ENCODE assay signal across 20 cellular contexts in genomic region chr19:32469796-32470195, GRCh38.
DNase-seq lines count a peak whose midpoint lies in the region; ATAC-seq, FAIRE-seq and TF ChIP-seq lines count a peak whose summit lies in the region.
"Had no signal": no experiment of that assay in that cellular context is flagged by ENCODE, and none has a peak within 500 bp of the region (broad histone marks: within the 10 kb centered on the region; RNA-seq: fewer than 3 reads in every experiment).

No MANE protein-coding gene starts in this region.

- H3K36me3 ChIP-seq in PC-3 (ENCODE audit: low read depth, low read length) (no peaks in the 10 kb centered on the region), neural progenitor cell (no peaks in the 10 kb centered on the region), small intestine (ENCODE audit: control insufficient read depth in 2 of 2, insufficient read depth in 2 of 2, low read length in 2 of 2) (peaks cover 0 to 2% of the 10 kb centered on the region in 2 donors)
- H3K36me3 ChIP-seq: HAP-1 had no signal

- no peaks in the 10 kb centered on the region for H3K27me3 Mint-ChIP-seq in neural progenitor cell (ENCODE audit: insufficient read depth, low read depth)
- H3K27me3 Mint-ChIP-seq: CD4-positive, CD25-positive, alpha-beta regulatory T cell; IgD-negative memory B cell had no signal

- no TSS peak for BruUV-seq in PC-3 (replicated peaks; lab: Mats Ljungman, UMichigan)

- no peaks in the 10 kb centered on the region for H3K4me1 ChIP-seq in PC-3 (ENCODE audit: insufficient read depth, low read length)
- peaks cover 13% of the 10 kb centered on the region for H3K4me1 ChIP-seq in neural progenitor cell
- no peaks in the 10 kb centered on the region for H3K4me1 ChIP-seq in small intestine (ENCODE audit: control insufficient read depth in 2 of 2, insufficient read depth in 1 of 2, low read depth in 1 of 2, low read length in 1 of 2)
- H3K4me1 ChIP-seq: HAP-1 had no signal

- H3F3A ChIP-seq in PC-3 (ENCODE audit: low read length, unreplicated experiment) (no peaks in the 10 kb centered on the region), neural progenitor cell (ENCODE audit: low read depth) (peaks cover 10% of the 10 kb centered on the region)

- H4K20me1 ChIP-seq in PC-3 (ENCODE audit: low read length) (no peaks in the 10 kb centered on the region), neural progenitor cell (ENCODE audit: low read depth) (no peaks in the 10 kb centered on the region)

- H3K9me2 ChIP-seq in PC-3 (replicated peaks; ENCODE audit: low read length): no peaks in the 10 kb centered on the region
- H3K9me2 ChIP-seq: SK-N-SH had no signal

- no peak overlapping the region for H3K4me3 ChIP-seq in PC-3 (ENCODE audit: low read length)
- H3K4me3 ChIP-seq in neural progenitor cell: no peak overlapping the region
- no peak overlapping the region for H3K4me3 ChIP-seq in small intestine (ENCODE audit: low read depth in 1 of 2, low read length in 2 of 2)
- H3K4me3 ChIP-seq: GM23338, HAP-1 had no signal

- H3K9me3 ChIP-seq in PC-3 (ENCODE audit: low read length) (no peaks in the 10 kb centered on the region), neural progenitor cell (ENCODE audit: low read depth) (no peaks in the 10 kb centered on the region), small intestine (ENCODE audit: control insufficient read depth, low read depth) (no peaks in the 10 kb centered on the region)
- H3K9me3 ChIP-seq: HAP-1, SK-N-SH had no signal

- H3K27me3 ChIP-seq in PC-3 (ENCODE audit: low read length): no peaks in the 10 kb centered on the region
- no peaks in the 10 kb centered on the region for H3K27me3 ChIP-seq in neural progenitor cell
- no peaks in the 10 kb centered on the region for H3K27me3 ChIP-seq in small intestine (ENCODE audit: control insufficient read depth in 2 of 2, insufficient read depth in 2 of 2, low read length in 2 of 2)

- CTCF ChIA-PET in PC-3 (lab: Charles Lee): no interaction called here

- H3K27ac Mint-ChIP-seq in neural progenitor cell: peak overlapping the region; percentile 50
- H3K27ac Mint-ChIP-seq: CD4-positive, CD25-positive, alpha-beta regulatory T cell; IgD-negative memory B cell had no signal

- H3K4me3 Mint-ChIP-seq in neural progenitor cell: no peak overlapping the region
- H3K4me3 Mint-ChIP-seq: CD4-positive, CD25-positive, alpha-beta regulatory T cell; GM23338; IgD-negative memory B cell had no signal

- H2AFZ ChIP-seq in PC-3 (ENCODE audit: low read length) (no peak overlapping the region), neural progenitor cell (replicated peaks) (no peak overlapping the region)
- H2AFZ ChIP-seq: GM23338 had no signal

- intact Hi-C loops in PC-3 (cut with micrococcal nuclease): no loop called here

- no peaks in the 10 kb centered on the region for H3K79me2 ChIP-seq in PC-3 (ENCODE audit: low read length)
- no peaks in the 10 kb centered on the region for H3K79me2 ChIP-seq in neural progenitor cell (ENCODE audit: low read depth)

- TF ChIP-seq CTCF in PC-3 (conservative IDR thresholded peaks at IDR 0.05; ENCODE audit: low read depth, low read length): no peak
- no peak for TF ChIP-seq CTCF in neural progenitor cell (IDR thresholded peaks at IDR 0.05)

- no peak for FAIRE-seq in HTR-8/SVneo (lab: Jason Lieb, UNC)
- no peak for FAIRE-seq in small intestine (lab: Jason Lieb, UNC)

- H3K4me2 ChIP-seq in PC-3 (ENCODE audit: low read length) (no peak overlapping the region), neural progenitor cell (no peak overlapping the region)
- H3K4me2 ChIP-seq: GM23338, SK-N-SH had no signal

- H3K9ac ChIP-seq in PC-3 (ENCODE audit: low read length) (no peak overlapping the region), neural progenitor cell (no peak overlapping the region)
- H3K9ac ChIP-seq: SK-N-SH had no signal

- H3K27ac ChIP-seq in PC-3 (ENCODE audit: low read length) (no peak overlapping the region), neural progenitor cell (no peak overlapping the region), small intestine (ENCODE audit: low read depth in 1 of 2, low read length in 1 of 2) (no peak overlapping the region)

- 88 to 96% (median 93%) methylated on average over 5 of the region's 5 CpGs for WGBS in small intestine, 3 donors

- ATAC-seq in PC-3 (0 out of 2 replicates have a peak, but pooled peaks have one; percentile 38), GM19023 (IDR thresholded peaks at IDR 0.05; ENCODE audit: unreplicated experiment) (no peak)
- ATAC-seq: GM23338 had no signal

- POLR2A ChIA-PET in PC-3 (lab: Charles Lee; ENCODE audit: unreplicated experiment): no interaction called here

- DNase-seq in ELR (ENCODE audit: low read depth) (peak; percentile 78), PC-3 (no peak), fibroblast of gingiva (ENCODE audit: low read depth) (peak; percentile 7), neural progenitor cell (ENCODE audit: low spot score) (no peak), SIG-M5 treated with dmso at 0.1 percent for 504 hours (lab: John Stamatoyannopoulos, UW; ENCODE audit: unreplicated experiment) (no peak), HTR-8/SVneo (ENCODE audit: insufficient read length, low spot score) (no peak), small intestine (no peak)
- DNase-seq: CD4-positive, CD25-positive, alpha-beta regulatory T cell; MV-4-11; NCI-H1105 treated with DMSO at 0.1 percent for 48 hours; NCI-H2029 treated with DMSO at 0.1 percent for 48 hours; NCI-H524 treated with DMSO at 0.1 percent for 48 hours; OCI-M1; RPMI8226; SHP77; SK-N-SH had no signal

- peaks cover 18% of the 10 kb centered on the region for H3K36me3 Mint-ChIP-seq in neural progenitor cell

- no peaks in the 10 kb centered on the region for H3K9me3 Mint-ChIP-seq in neural progenitor cell
- H3K9me3 Mint-ChIP-seq: CD4-positive, CD25-positive, alpha-beta regulatory T cell; GM23338; IgD-negative memory B cell had no signal

- peaks cover 3% of the 10 kb centered on the region for H3K4me1 Mint-ChIP-seq in neural progenitor cell
- H3K4me1 Mint-ChIP-seq: CD4-positive, CD25-positive, alpha-beta regulatory T cell; IgD-negative memory B cell had no signal

Comparison
In these comparisons a context has a peak if more than half of its experiments do, and no peak if none do; other contexts are left out.
1. DNase-seq: peak in ELR (single experiment) and fibroblast of gingiva (single experiment); none in PC-3 (single experiment), neural progenitor cell (single experiment), SIG-M5 treated with dmso at 0.1 percent for 504 hours (single experiment), HTR-8/SVneo (single experiment) and small intestine (single experiment).